21 cellular contexts compared by ENCODE assay signal in genomic region chr20:49865559-49865958, GRCh38. TPM values are rescaled to one million over a fixed set of nuclear protein-coding genes. Genes with fewer than 3 reads are reported as not detected.
DNase-seq lines count a peak whose midpoint lies in the region; FAIRE-seq and TF ChIP-seq lines count a peak whose summit lies in the region.
"Had no signal": no experiment of that assay in that cellular context is flagged by ENCODE, and none has a peak within 500 bp of the region (broad histone marks: within the 10 kb centered on the region; RNA-seq: fewer than 3 reads in every experiment).

No MANE protein-coding gene starts in this region.

- H3K4me1 Mint-ChIP-seq in osteocyte (ENCODE audit: unreplicated experiment) = peaks cover 44% of the 10 kb centered on the region
- H3K4me1 Mint-ChIP-seq in activated naive CD8-positive, alpha-beta T cell treated with anti-CD3 and anti-CD28 coated beads for 36 hours = peaks cover 3% of the 10 kb centered on the region
- peaks cover 6% of the 10 kb centered on the region for H3K4me1 Mint-ChIP-seq in progenitor cell of endocrine pancreas (ENCODE audit: low read depth)
- H3K4me1 Mint-ChIP-seq: CD4-positive, alpha-beta memory T cell had no signal

- H3K27ac ChIP-seq in coronary artery (peak overlapping the region in 1 of 2 donors; percentile 9), suprapubic skin (no peak overlapping the region)
- H3K27ac ChIP-seq: Peyer's patch, prostate gland, upper lobe of right lung had no signal

- peaks cover 12% of the 10 kb centered on the region for H3K36me3 Mint-ChIP-seq in osteocyte (ENCODE audit: unreplicated experiment)
- H3K36me3 Mint-ChIP-seq in activated naive CD8-positive, alpha-beta T cell treated with anti-CD3 and anti-CD28 coated beads for 36 hours = peaks cover 3% of the 10 kb centered on the region
- H3K36me3 Mint-ChIP-seq in progenitor cell of endocrine pancreas (ENCODE audit: insufficient read depth) = peaks cover 14% of the 10 kb centered on the region

- H3K4me3 Mint-ChIP-seq in osteocyte (ENCODE audit: unreplicated experiment) = no peak overlapping the region
- no peak overlapping the region for H3K4me3 Mint-ChIP-seq in activated naive CD8-positive, alpha-beta T cell treated with anti-CD3 and anti-CD28 coated beads for 36 hours
- no peak overlapping the region for H3K4me3 Mint-ChIP-seq in progenitor cell of endocrine pancreas (ENCODE audit: low read depth)
- H3K4me3 Mint-ChIP-seq: CD4-positive, alpha-beta memory T cell had no signal

- H3K36me3 ChIP-seq in suprapubic skin (peaks cover 54% of the 10 kb centered on the region), HAP-1 (replicated peaks) (peaks cover 7% of the 10 kb centered on the region; the same call in 1 of the 2 replicates)
- H3K36me3 ChIP-seq: prostate gland had no signal

- WGBS in suprapubic skin = 80% methylated on average over 7 of the region's 7 CpGs

- H3K27me3 Mint-ChIP-seq in osteocyte (ENCODE audit: unreplicated experiment) (no peaks in the 10 kb centered on the region), progenitor cell of endocrine pancreas (no peaks in the 10 kb centered on the region)
- H3K27me3 Mint-ChIP-seq in activated naive CD8-positive, alpha-beta T cell treated with anti-CD3 and anti-CD28 coated beads for 36 hours = no peaks in the 10 kb centered on the region
- H3K27me3 Mint-ChIP-seq: CD4-positive, alpha-beta memory T cell had no signal

- no peaks in the 10 kb centered on the region for H3K27me3 ChIP-seq in suprapubic skin
- no peaks in the 10 kb centered on the region for H3K27me3 ChIP-seq in HAP-1 (ENCODE audit: low read depth)
- H3K27me3 ChIP-seq: dorsolateral prefrontal cortex, Peyer's patch, upper lobe of right lung had no signal

- H3K27ac Mint-ChIP-seq in osteocyte (ENCODE audit: unreplicated experiment) = peak overlapping the region; percentile 80
- H3K27ac Mint-ChIP-seq in activated naive CD8-positive, alpha-beta T cell treated with anti-CD3 and anti-CD28 coated beads for 36 hours = no peak overlapping the region
- H3K27ac Mint-ChIP-seq in progenitor cell of endocrine pancreas = no peak overlapping the region

- TF ChIP-seq EP300 in suprapubic skin (IDR thresholded peaks at IDR 0.05) = no peak

- H3K9me3 Mint-ChIP-seq in osteocyte (ENCODE audit: unreplicated experiment) (no peaks in the 10 kb centered on the region), progenitor cell of endocrine pancreas (ENCODE audit: low read depth) (no peaks in the 10 kb centered on the region)
- H3K9me3 Mint-ChIP-seq in activated naive CD8-positive, alpha-beta T cell treated with anti-CD3 and anti-CD28 coated beads for 36 hours = no peaks in the 10 kb centered on the region
- H3K9me3 Mint-ChIP-seq: CD4-positive, alpha-beta memory T cell had no signal

- DNase-seq in Daoy (ENCODE audit: low read depth) = peak; percentile 82
- DNase-seq in HTR-8/SVneo (ENCODE audit: insufficient read length, low spot score) = no peak
- peak; percentile 60 for DNase-seq in coronary artery (ENCODE audit: low spot score)
- DNase-seq in osteocyte (ENCODE audit: extremely low spot score, unreplicated experiment) = no peak
- DNase-seq in suprapubic skin (ENCODE audit: low spot score in 2 of 2) = no peak
- no peak for DNase-seq in activated naive CD8-positive, alpha-beta T cell treated with anti-CD3 and anti-CD28 coated beads for 36 hours
- no peak for DNase-seq in progenitor cell of endocrine pancreas (ENCODE audit: low spot score, unreplicated experiment)
- DNase-seq in HAP-1 (ENCODE audit: low spot score in 2 of 2) = no peak
- DNase-seq: activated CD4-positive, alpha-beta T cell treated with anti-CD3 and anti-CD28 coated beads for 4 hours; CD4-positive, alpha-beta memory T cell; dorsolateral prefrontal cortex; GDM1; GOT3; mucosa of descending colon; NCI-H345; Peyer's patch; stimulated activated CD8-positive, alpha-beta memory T cell treated with anti-CD3 and anti-CD28 coated beads, Interleukin-4, amount 100 ng/mL, for 48 hours; upper lobe of right lung had no signal

- peak; percentile 85 for FAIRE-seq in HTR-8/SVneo (lab: Jason Lieb, UNC)
- FAIRE-seq: astrocyte, keratinocyte had no signal

- no peak for TF ChIP-seq POLR2A in suprapubic skin (IDR thresholded peaks at IDR 0.05)

- H3K4me1 ChIP-seq in suprapubic skin = no peaks in the 10 kb centered on the region
- no peaks in the 10 kb centered on the region for H3K4me1 ChIP-seq in HAP-1
- H3K4me1 ChIP-seq: Peyer's patch, upper lobe of right lung had no signal

- in situ Hi-C loops in HAP-1 (cut with MboI; ENCODE audit: low sequenced_read_pairs) = no loop called here

- TF ChIP-seq CTCF in coronary artery (IDR thresholded peaks at IDR 0.05) (no peak), osteocyte (IDR thresholded peaks at IDR 0.05) (no peak), suprapubic skin (IDR thresholded peaks at IDR 0.05) (no peak), progenitor cell of endocrine pancreas (IDR thresholded peaks at IDR 0.05; ENCODE audit: unreplicated experiment) (no peak)

- H3K9me3 ChIP-seq in suprapubic skin (no peaks in the 10 kb centered on the region), HAP-1 (no peaks in the 10 kb centered on the region)
- H3K9me3 ChIP-seq: mucosa of descending colon, Peyer's patch, prostate gland, upper lobe of right lung had no signal

- H3K4me3 ChIP-seq in coronary artery (no peak overlapping the region), suprapubic skin (no peak overlapping the region), HAP-1 (no peak overlapping the region)
- H3K4me3 ChIP-seq: dorsolateral prefrontal cortex, mucosa of descending colon, Peyer's patch, prostate gland, upper lobe of right lung had no signal

RNA-seq across cellular contexts. Expression of gene SPATA2, which starts 49.8 kb away (rescaled TPM):
- total RNA-seq in Daoy (2014; rRNA removed; shearing (Covaris generic)) = 2.0 and 3.3 TPM in 2 replicates
- total RNA-seq in osteocyte (6.6 and 7.1 TPM in 2 replicates), suprapubic skin (1 to 10 TPM; 7.3 to 9.3 (median 8.7) TPM), progenitor cell of endocrine pancreas (9.5 and 10.2 TPM in 2 replicates)
- total RNA-seq in activated naive CD8-positive, alpha-beta T cell treated with anti-CD3 and anti-CD28 coated beads for 36 hours = 10 to 100 TPM; 11.2 to 11.6 TPM

RNA-seq across cellular contexts. Expression of gene SLC9A8, which starts 52.9 kb away (rescaled TPM):
- total RNA-seq in Daoy (2014; rRNA removed; shearing (Covaris generic)) = 2.2 and 2.3 TPM in 2 replicates
- total RNA-seq in osteocyte (9.7 and 10.9 TPM in 2 replicates), suprapubic skin (10 to 100 TPM in 2 of 4 donors, 1 to 10 TPM in 2; 5.7 to 15.6 (median 9.2) TPM), progenitor cell of endocrine pancreas (9.9 and 11.4 TPM in 2 replicates)
- total RNA-seq in activated naive CD8-positive, alpha-beta T cell treated with anti-CD3 and anti-CD28 coated beads for 36 hours = 10 to 100 TPM in 1 of 2 experiments, 1 to 10 TPM in 1; 9.9 to 10.9 TPM

Comparison
In these comparisons a context has a peak if more than half of its experiments do, and no peak if none do; other contexts are left out.
1. DNase-seq: peak in Daoy (single experiment) and coronary artery (single experiment); none in HTR-8/SVneo (single experiment), osteocyte (single experiment), suprapubic skin (0 of 2), activated naive CD8-positive, alpha-beta T cell treated with anti-CD3 and anti-CD28 coated beads for 36 hours (single experiment), progenitor cell of endocrine pancreas (single experiment) and HAP-1 (0 of 2).